In genomic region chr11:17762309-17762974, GRCh38 we compare ENCODE assay signal across 15 cellular contexts. TPM values are rescaled to one million over a fixed set of nuclear protein-coding genes. Genes with fewer than 3 reads are reported as not detected.
A peak's percentile ranks its signal among the peaks of the same experiment; 100 is the strongest.
DNase-seq lines count a peak whose midpoint lies in the region; ATAC-seq and TF ChIP-seq lines count a peak whose summit lies in the region.
"Had no signal": no experiment of that assay in that cellular context is flagged by ENCODE, and none has a peak within 500 bp of the region (broad histone marks: within the 10 kb centered on the region; RNA-seq: fewer than 3 reads in every experiment).

No MANE protein-coding gene starts in this region.

- H2AFZ ChIP-seq in OCI-LY3 (ENCODE audit: low read depth, low read length), result no peak overlapping the region

- H3K4me3 ChIP-seq in left ventricle myocardium inferior (no peak overlapping the region), OCI-LY3 (ENCODE audit: low read length) (no peak overlapping the region)
- H3K4me3 ChIP-seq: dorsolateral prefrontal cortex had no signal

- peaks cover 7 to 18% of the 10 kb centered on the region in 2 donors for H3K27me3 Mint-ChIP-seq in stimulated activated naive B cell treated with anti-CD40 and anti-IgM and Interleukin-4, amounts not matched to agents 10 μg/mL and 1 μg/mL and 100 μg/mL, for 72 hours

- H3K36me3 Mint-ChIP-seq in stimulated activated naive B cell treated with anti-CD40 and anti-IgM and Interleukin-4, amounts not matched to agents 10 μg/mL and 1 μg/mL and 100 μg/mL, for 72 hours, result no peaks in the 10 kb centered on the region
- H3K36me3 Mint-ChIP-seq: naive thymus-derived CD8-positive, alpha-beta T cell; type B pancreatic cell had no signal

- ATAC-seq in Right ventricle myocardium inferior (no peak), HG02938 (IDR thresholded peaks at IDR 0.05; ENCODE audit: unreplicated experiment) (peak; percentile 59)
- peak; percentile 30 to 32 for ATAC-seq in stimulated activated naive B cell treated with anti-CD40 and anti-IgM and Interleukin-4, amounts not matched to agents 10 μg/mL and 1 μg/mL and 100 μg/mL, for 72 hours (replicated peaks)
- ATAC-seq: naive thymus-derived CD8-positive, alpha-beta T cell had no signal

- H3K4me3 Mint-ChIP-seq in stimulated activated naive B cell treated with anti-CD40 and anti-IgM and Interleukin-4, amounts not matched to agents 10 μg/mL and 1 μg/mL and 100 μg/mL, for 72 hours, result no peak overlapping the region
- H3K4me3 Mint-ChIP-seq: naive thymus-derived CD8-positive, alpha-beta T cell; type B pancreatic cell had no signal

- no peaks in the 10 kb centered on the region for H3K4me1 Mint-ChIP-seq in stimulated activated naive B cell treated with anti-CD40 and anti-IgM and Interleukin-4, amounts not matched to agents 10 μg/mL and 1 μg/mL and 100 μg/mL, for 72 hours
- H3K4me1 Mint-ChIP-seq: naive thymus-derived CD8-positive, alpha-beta T cell had no signal

- H3K27ac Mint-ChIP-seq in stimulated activated naive B cell treated with anti-CD40 and anti-IgM and Interleukin-4, amounts not matched to agents 10 μg/mL and 1 μg/mL and 100 μg/mL, for 72 hours, result no peak overlapping the region
- H3K27ac Mint-ChIP-seq: type B pancreatic cell had no signal

- H3K9me3 ChIP-seq in left ventricle myocardium inferior (replicated peaks) (peaks cover 12% of the 10 kb centered on the region), OCI-LY3 (ENCODE audit: insufficient read depth, low read length) (no peaks in the 10 kb centered on the region)

- H3K27ac ChIP-seq in left ventricle myocardium inferior (replicated peaks) (no peak overlapping the region), OCI-LY3 (ENCODE audit: low read length) (no peak overlapping the region)

- no peaks in the 10 kb centered on the region for H3K79me2 ChIP-seq in OCI-LY3 (ENCODE audit: low read length)

- H3K27me3 ChIP-seq in left ventricle myocardium inferior (ENCODE audit: low read depth) (peaks cover 2% of the 10 kb centered on the region), OCI-LY3 (ENCODE audit: low read depth, low read length) (peaks cover 4% of the 10 kb centered on the region; the same call in 1 of the 2 replicates)
- H3K27me3 ChIP-seq: dorsolateral prefrontal cortex had no signal

- no peaks in the 10 kb centered on the region for H4K20me1 ChIP-seq in OCI-LY3 (ENCODE audit: insufficient read depth, low read length)

- no peak overlapping the region for H3K4me2 ChIP-seq in OCI-LY3 (ENCODE audit: low read length)

- intact Hi-C loops in Right ventricle myocardium inferior (cut with DNase I) (loop anchor here (5.0 kb wide), 1 partner anchor 65 kb away; no protein-coding TSS in a partner anchor), left ventricle myocardium inferior (cut with micrococcal nuclease) (loop anchor here (10.0 kb wide), 1 partner anchor 212 kb away; no protein-coding TSS in a partner anchor)

- H3K36me3 ChIP-seq in left ventricle myocardium inferior (no peaks in the 10 kb centered on the region), OCI-LY3 (replicated peaks; ENCODE audit: low read depth, low read length) (no peaks in the 10 kb centered on the region)

- peak; percentile 21 for DNase-seq in Right ventricle myocardium inferior (ENCODE audit: missing footprints)
- DNase-seq in left ventricle myocardium inferior, result no peak
- no peak for DNase-seq in stimulated activated naive B cell treated with anti-CD40 and anti-IgM and Interleukin-4, amounts not matched to agents 10 μg/mL and 1 μg/mL and 100 μg/mL, for 72 hours
- no peak for DNase-seq in cerebellum (ENCODE audit: low spot score)
- no peak for DNase-seq in DMS 273 treated with DMSO at 0.1 percent for 48 hours (lab: John Stamatoyannopoulos, UW)
- no peak for DNase-seq in NCI-H1092 treated with DMSO at 0.1 percent for 48 hours (lab: John Stamatoyannopoulos, UW)
- DNase-seq: dorsolateral prefrontal cortex; naive thymus-derived CD8-positive, alpha-beta T cell; NCI-H187 treated with DMSO at 0.1 percent for 48 hours had no signal

- H3K4me1 ChIP-seq in left ventricle myocardium inferior (peaks cover 7% of the 10 kb centered on the region), OCI-LY3 (ENCODE audit: low read length) (no peaks in the 10 kb centered on the region)

- H3K9me3 Mint-ChIP-seq in stimulated activated naive B cell treated with anti-CD40 and anti-IgM and Interleukin-4, amounts not matched to agents 10 μg/mL and 1 μg/mL and 100 μg/mL, for 72 hours, result no peaks in the 10 kb centered on the region
- H3K9me3 Mint-ChIP-seq: type B pancreatic cell had no signal

- TF ChIP-seq CTCF in left ventricle myocardium inferior (IDR thresholded peaks at IDR 0.05; ENCODE audit: borderline replicate concordance), result no peak
- TF ChIP-seq CTCF in OCI-LY3 (IDR thresholded peaks at IDR 0.05; ENCODE audit: low read depth, low read length), result peak; percentile 36

- H3K9ac ChIP-seq in OCI-LY3 (ENCODE audit: low read length), result no peak overlapping the region

RNA-seq across cellular contexts. Expression of gene KCNC1, which starts 27.9 kb away (rescaled TPM):
- total RNA-seq in Right ventricle myocardium inferior (not detected), left ventricle myocardium inferior (not detected), cerebellum (16.8 TPM)
- total RNA-seq: naive thymus-derived CD8-positive, alpha-beta T cell had no signal

RNA-seq across cellular contexts. Expression of gene MYOD1, which starts 43.1 kb away (rescaled TPM):
- 0.27 TPM for total RNA-seq in Right ventricle myocardium inferior
- total RNA-seq in left ventricle myocardium inferior, result not detected
- not detected for total RNA-seq in cerebellum
- total RNA-seq: A673; frontal cortex; kidney; naive thymus-derived CD8-positive, alpha-beta T cell had no signal

Comparison
In these comparisons a context has a peak if more than half of its experiments do, and no peak if none do; other contexts are left out.
1. RNA of gene KCNC1, which starts 27.9 kb away (total RNA-seq): 16.8 TPM in cerebellum (single experiment); not detected in Right ventricle myocardium inferior (single experiment) and not detected in left ventricle myocardium inferior (single experiment); every median in the first group is over 10 times any median in the second.